Comparison of ENCODE assay signal across 19 cellular contexts in genomic region chr14:59251811-59252771, GRCh38.
DNase-seq lines count a peak whose midpoint lies in the region; ATAC-seq, FAIRE-seq and TF ChIP-seq lines count a peak whose summit lies in the region.
"Had no signal": no experiment of that assay in that cellular context is flagged by ENCODE, and none has a peak within 500 bp of the region (broad histone marks: within the 10 kb centered on the region; RNA-seq: fewer than 3 reads in every experiment).

No MANE protein-coding gene starts in this region.

- H3K4me3 Mint-ChIP-seq in HFFc6 (no peak overlapping the region), mesothelial cell of epicardium (no peak overlapping the region)
- H3K4me3 Mint-ChIP-seq: activated naive CD8-positive, alpha-beta T cell treated with anti-CD3 and anti-CD28 coated beads, Interleukin-2, amount 50 U/mL, for 24 hours; immature natural killer cell; stimulated activated naive CD8-positive, alpha-beta T cell treated with anti-CD3 and anti-CD28 coated beads, Interleukin-15, Interleukin-2, amounts not matched to agents 100 ng/mL and 50 ng/mL, for 24 hours had no signal

- TF ChIP-seq CTCF in AG10803 (conservative IDR thresholded peaks at IDR 0.05; ENCODE audit: low read length) (no peak), HFFc6 (IDR thresholded peaks at IDR 0.05) (no peak), astrocyte of the spinal cord (IDR thresholded peaks at IDR 0.05; ENCODE audit: low read depth, low read length) (no peak), mesothelial cell of epicardium (IDR thresholded peaks at IDR 0.05; ENCODE audit: unreplicated experiment) (no peak)

- H3K27ac Mint-ChIP-seq in HFFc6 (no peak overlapping the region), mesothelial cell of epicardium (peak overlapping the region; percentile 75)
- H3K27ac Mint-ChIP-seq: activated naive CD8-positive, alpha-beta T cell treated with anti-CD3 and anti-CD28 coated beads, Interleukin-2, amount 50 U/mL, for 24 hours; immature natural killer cell; stimulated activated naive CD8-positive, alpha-beta T cell treated with anti-CD3 and anti-CD28 coated beads, Interleukin-15, Interleukin-2, amounts not matched to agents 100 ng/mL and 50 ng/mL, for 24 hours had no signal

- H3K4me1 Mint-ChIP-seq in HFFc6 (ENCODE audit: low read depth) (peaks cover 58% of the 10 kb centered on the region), mesothelial cell of epicardium (peaks cover 47% of the 10 kb centered on the region)
- H3K4me1 Mint-ChIP-seq: activated naive CD8-positive, alpha-beta T cell treated with anti-CD3 and anti-CD28 coated beads, Interleukin-2, amount 50 U/mL, for 24 hours had no signal

- peak; percentile 89 for DNase-seq in AG10803 (ENCODE audit: low read depth)
- peak; percentile 22 for DNase-seq in HFFc6
- DNase-seq in astrocyte of the spinal cord (ENCODE audit: low read depth, low spot score) = peak; percentile 72
- no peak for DNase-seq in mesothelial cell of epicardium (ENCODE audit: low spot score in 2 of 2, unreplicated experiment in 2 of 2)
- no peak for DNase-seq in frontal cortex (ENCODE audit: low spot score in 2 of 2)
- no peak for DNase-seq in nucleus accumbens (lab: John Stamatoyannopoulos, UW)
- DNase-seq: activated CD4-positive, alpha-beta T cell treated with anti-CD3 and anti-CD28 coated beads for 1 hour; activated naive CD8-positive, alpha-beta T cell treated with anti-CD3 and anti-CD28 coated beads, Interleukin-2, amount 50 U/mL, for 24 hours; activated T-cell treated with anti-CD3 and anti-CD28 coated beads for 4 hours; immature natural killer cell; NCI-H1694 had no signal

- H3K4me3 ChIP-seq in AG10803 (ENCODE audit: low read length) = no peak overlapping the region
- H3K4me3 ChIP-seq in astrocyte of the spinal cord (ENCODE audit: low read depth, low read length) = no peak overlapping the region
- H3K4me3 ChIP-seq: BLaER1 treated with 17β-estradiol and CSF1 and Interleukin-3, amounts not matched to agents 10 nM and 100 nM; dorsolateral prefrontal cortex had no signal

- no peaks in the 10 kb centered on the region for H3K27me3 Mint-ChIP-seq in HFFc6 (ENCODE audit: insufficient read depth)
- H3K27me3 Mint-ChIP-seq in mesothelial cell of epicardium (ENCODE audit: low read depth) = no peaks in the 10 kb centered on the region
- H3K27me3 Mint-ChIP-seq: activated naive CD8-positive, alpha-beta T cell treated with anti-CD3 and anti-CD28 coated beads, Interleukin-2, amount 50 U/mL, for 24 hours; IgD-negative memory B cell; stimulated activated naive CD8-positive, alpha-beta T cell treated with anti-CD3 and anti-CD28 coated beads, Interleukin-15, Interleukin-2, amounts not matched to agents 100 ng/mL and 50 ng/mL, for 24 hours had no signal

- no peaks in the 10 kb centered on the region for H3K36me3 Mint-ChIP-seq in HFFc6 (ENCODE audit: low read depth)
- H3K36me3 Mint-ChIP-seq in mesothelial cell of epicardium = no peaks in the 10 kb centered on the region

- in situ Hi-C loops in astrocyte of the spinal cord (cut with HindIII; ENCODE audit: low sequenced_read_pairs) = no loop called here

- FAIRE-seq in frontal cortex (lab: Jason Lieb, UNC) = no peak
- FAIRE-seq: G401.6 had no signal

- no peaks in the 10 kb centered on the region for H3K9me3 Mint-ChIP-seq in HFFc6
- peaks cover 3% of the 10 kb centered on the region for H3K9me3 Mint-ChIP-seq in mesothelial cell of epicardium
- H3K9me3 Mint-ChIP-seq: activated naive CD8-positive, alpha-beta T cell treated with anti-CD3 and anti-CD28 coated beads, Interleukin-2, amount 50 U/mL, for 24 hours; IgD-negative memory B cell; immature natural killer cell; stimulated activated naive CD8-positive, alpha-beta T cell treated with anti-CD3 and anti-CD28 coated beads, Interleukin-15, Interleukin-2, amounts not matched to agents 100 ng/mL and 50 ng/mL, for 24 hours had no signal

- no peak for ATAC-seq in GM18502 (IDR thresholded peaks at IDR 0.05; ENCODE audit: poor library complexity, unreplicated experiment)
- ATAC-seq in HG02623 (IDR thresholded peaks at IDR 0.05; ENCODE audit: unreplicated experiment) = no peak
- ATAC-seq: activated naive CD8-positive, alpha-beta T cell treated with anti-CD3 and anti-CD28 coated beads, Interleukin-2, amount 50 U/mL, for 24 hours; sciatic nerve had no signal

Comparison
In these comparisons a context has a peak if more than half of its experiments do, and no peak if none do; other contexts are left out.
1. DNase-seq: peak in AG10803 (single experiment), HFFc6 (single experiment) and astrocyte of the spinal cord (single experiment); none in mesothelial cell of epicardium (0 of 2), frontal cortex (0 of 2) and nucleus accumbens (0 of 56).